In genomic region chr6:85498596-85499258, GRCh38 we compare ENCODE assay signal across 1 cellular context.
TF ChIP-seq lines count a peak whose summit lies in the region.

No MANE protein-coding gene starts in this region.

TF ChIP-seq in IMR-90, 13 proteins besides CTCF, POLR2A, EP300 and RAD21:
- TF ChIP-seq RCOR1 (IDR thresholded peaks at IDR 0.05; ENCODE audit: insufficient replicate concordance, low read length): no peak
- TF ChIP-seq FOS (IDR thresholded peaks at IDR 0.05; ENCODE audit: low read depth, low read length): no peak
- TF ChIP-seq ELK1 (IDR thresholded peaks at IDR 0.05; ENCODE audit: borderline replicate concordance, low read depth, low read length): no peak
- TF ChIP-seq NFE2L2 (IDR thresholded peaks at IDR 0.05; ENCODE audit: low read depth, low read length): no peak
